Comparison of ENCODE assay signal across 9 cellular contexts in genomic region chr2:231667096-231667427, GRCh38. TPM values are rescaled to one million over a fixed set of nuclear protein-coding genes. Genes with fewer than 3 reads are reported as not detected.
DNase-seq lines count a peak whose midpoint lies in the region; ATAC-seq, FAIRE-seq and TF ChIP-seq lines count a peak whose summit lies in the region.
"Had no signal": no experiment of that assay in that cellular context is flagged by ENCODE, and none has a peak within 500 bp of the region (broad histone marks: within the 10 kb centered on the region; RNA-seq: fewer than 3 reads in every experiment).

No MANE protein-coding gene starts in this region.

- H3K9ac ChIP-seq in GM23248 (peak overlapping the region; percentile 96), kidney (ENCODE audit: low read length in 2 of 2) (peak overlapping the region; percentile 45 to 93)

- ATAC-seq in activated B cell treated with CpG ODN at 0.5 μM for 24 hours (ENCODE audit: low read depth) (no peak), GM19324 (IDR thresholded peaks at IDR 0.05; ENCODE audit: low FRiP score, unreplicated experiment) (no peak), GM18858 (IDR thresholded peaks at IDR 0.05; ENCODE audit: unreplicated experiment) (no peak)
- no peak for ATAC-seq in stimulated activated memory B cell treated with anti-CD40 and anti-IgM and Interleukin-4, amounts not matched to agents 10 μg/mL and 1 μg/mL and 100 μg/mL, for 72 hours

- H3K9me3 ChIP-seq in GM23248 (ENCODE audit: low read depth) (no peaks in the 10 kb centered on the region), kidney (ENCODE audit: control insufficient read depth in 1 of 2, low read length in 2 of 2) (no peaks in the 10 kb centered on the region)

- POLR2A ChIA-PET in activated B cell treated with CpG ODN at 0.5 μM for 24 hours (lab: Charles Lee) = interaction anchor here (0.6 to 22.2 kb wide), 16 partner anchors 7 to 542 kb away, joined by 3 to 1242 read pairs (median 4); partner anchors contain the start of genes COPS7B and PTMA

- FAIRE-seq in kidney (lab: Jason Lieb, UNC) (no peak), GM19239 (lab: Jason Lieb, UNC) (no peak)

- H3K27me3 ChIP-seq in GM23248 (replicated peaks; ENCODE audit: insufficient read depth) = no peaks in the 10 kb centered on the region

- peaks cover 93% of the 10 kb centered on the region for H3K4me1 Mint-ChIP-seq in activated B cell treated with CpG ODN at 0.5 μM for 24 hours
- H3K4me1 Mint-ChIP-seq in stimulated activated memory B cell treated with anti-CD40 and anti-IgM and Interleukin-4, amounts not matched to agents 10 μg/mL and 1 μg/mL and 100 μg/mL, for 72 hours = peaks cover 82% of the 10 kb centered on the region

- H3K4me2 ChIP-seq in GM23248 (ENCODE audit: unreplicated experiment) = peak overlapping the region; percentile 94

- H3K36me3 ChIP-seq in GM23248 (ENCODE audit: low read depth) (no peaks in the 10 kb centered on the region), kidney (ENCODE audit: control insufficient read depth in 1 of 2, insufficient read depth in 2 of 2, low read length in 2 of 2) (no peaks in the 10 kb centered on the region)

- H3K27ac ChIP-seq in GM23248 = peak overlapping the region; percentile 91
- peak overlapping the region; percentile 83 to 97 for H3K27ac ChIP-seq in kidney (ENCODE audit: low read depth in 2 of 2, low read length in 2 of 2)

- in situ Hi-C loops in GM23248 (cut with MboI) = no loop called here

- H3K79me2 ChIP-seq in GM23248 (ENCODE audit: insufficient read depth) = no peaks in the 10 kb centered on the region

- no peak for TF ChIP-seq CTCF in activated B cell treated with CpG ODN at 0.5 μM for 24 hours (IDR thresholded peaks at IDR 0.05)
- no peak for TF ChIP-seq CTCF in kidney (IDR thresholded peaks at IDR 0.05; ENCODE audit: borderline replicate concordance, extremely low read depth, insufficient read depth)

- H3K4me3 ChIP-seq in GM23248 (peak overlapping the region; percentile 81), kidney (ENCODE audit: low read length in 2 of 2) (peak overlapping the region in 1 of 2 donors; percentile 65)

- peak overlapping the region; percentile 81 for H3K4me3 Mint-ChIP-seq in activated B cell treated with CpG ODN at 0.5 μM for 24 hours
- H3K4me3 Mint-ChIP-seq in stimulated activated memory B cell treated with anti-CD40 and anti-IgM and Interleukin-4, amounts not matched to agents 10 μg/mL and 1 μg/mL and 100 μg/mL, for 72 hours = peak overlapping the region; percentile 94

- H3K27ac Mint-ChIP-seq in activated B cell treated with CpG ODN at 0.5 μM for 24 hours = peak overlapping the region; percentile 98
- H3K27ac Mint-ChIP-seq in stimulated activated memory B cell treated with anti-CD40 and anti-IgM and Interleukin-4, amounts not matched to agents 10 μg/mL and 1 μg/mL and 100 μg/mL, for 72 hours = peak overlapping the region; percentile 96

- 0 out of 2 replicates have a peak, but pooled peaks cover 5% of the 10 kb centered on the region for H3F3A ChIP-seq in GM23248 (ENCODE audit: insufficient read depth)

- no peaks in the 10 kb centered on the region for H3K36me3 Mint-ChIP-seq in activated B cell treated with CpG ODN at 0.5 μM for 24 hours (ENCODE audit: low read depth)
- H3K36me3 Mint-ChIP-seq in stimulated activated memory B cell treated with anti-CD40 and anti-IgM and Interleukin-4, amounts not matched to agents 10 μg/mL and 1 μg/mL and 100 μg/mL, for 72 hours = no peaks in the 10 kb centered on the region

- no peaks in the 10 kb centered on the region for H3K9me3 Mint-ChIP-seq in activated B cell treated with CpG ODN at 0.5 μM for 24 hours
- H3K9me3 Mint-ChIP-seq in stimulated activated memory B cell treated with anti-CD40 and anti-IgM and Interleukin-4, amounts not matched to agents 10 μg/mL and 1 μg/mL and 100 μg/mL, for 72 hours = peaks cover 4% of the 10 kb centered on the region

- peak overlapping the region; percentile 84; the same call in 1 of the 2 replicates for H2AFZ ChIP-seq in GM23248

- peaks cover 5% of the 10 kb centered on the region; the same call in 1 of the 2 replicates for H3K4me1 ChIP-seq in GM23248 (ENCODE audit: insufficient read depth)
- peaks cover 3 to 24% of the 10 kb centered on the region in 2 donors for H3K4me1 ChIP-seq in kidney (ENCODE audit: control insufficient read depth in 1 of 2, insufficient read depth in 1 of 2, low read depth in 1 of 2, low read length in 2 of 2)

- intact Hi-C loops in activated B cell treated with CpG ODN at 0.5 μM for 24 hours (cut with micrococcal nuclease) (no loop called here), kidney (cut with DNase I) (loop anchor here (10.0 kb wide), 1 partner anchor 52 kb away; no protein-coding TSS in a partner anchor)

- WGBS in GM23248 (ENCODE audit: low coverage in 1 of 2, low lambda C conversion rate in 2 of 2, missing lambda C conversion rate in 2 of 2), 2 experiments = 15 to 26% methylated on average over 8 to 11 of the region's 11 CpGs

- no peak for DNase-seq in GM23248
- no peak for DNase-seq in activated B cell treated with CpG ODN at 0.5 μM for 24 hours
- no peak for DNase-seq in kidney
- DNase-seq in ureter (ENCODE audit: low spot score) = no peak
- no peak for DNase-seq in GM19239 (ENCODE audit: insufficient read length, low spot score)
- DNase-seq: NCI-H748 treated with DMSO at 0.1 percent for 48 hours had no signal

- no peaks in the 10 kb centered on the region for H3K27me3 Mint-ChIP-seq in activated B cell treated with CpG ODN at 0.5 μM for 24 hours
- H3K27me3 Mint-ChIP-seq in stimulated activated memory B cell treated with anti-CD40 and anti-IgM and Interleukin-4, amounts not matched to agents 10 μg/mL and 1 μg/mL and 100 μg/mL, for 72 hours = no peaks in the 10 kb centered on the region

- no peaks in the 10 kb centered on the region for H3K9me2 ChIP-seq in GM23248 (ENCODE audit: insufficient read depth)

- no peaks in the 10 kb centered on the region for H4K20me1 ChIP-seq in GM23248 (ENCODE audit: insufficient read depth)

- CTCF ChIA-PET in activated B cell treated with CpG ODN at 0.5 μM for 24 hours (lab: Charles Lee) = interaction anchor here (1.1 to 3.5 kb wide), 4 partner anchors 9 to 55 kb away, joined by 5 to 25 read pairs (median 13); no protein-coding TSS in a partner anchor

RNA-seq across cellular contexts. Expression of gene PTMA, which starts 41.3 kb away (rescaled TPM):
- 301 and 318 TPM in 2 replicates for total RNA-seq in GM23248 (2014; rRNA removed; shearing (Covaris generic))
- polyA plus RNA-seq in GM23248 (2016; fragmentation: Nextera tagmentation; extraction: Ambion mirVana) (570 and 594 TPM in 2 replicates), kidney (ENCODE audit: insufficient read depth, low read depth, low replicate concordance) (825 TPM)
- total RNA-seq in activated B cell treated with CpG ODN at 0.5 μM for 24 hours (1,531 and 1,680 TPM in 2 replicates), kidney (1,173 TPM), ureter (1,016 TPM)
